In the genomic region with DNA sequence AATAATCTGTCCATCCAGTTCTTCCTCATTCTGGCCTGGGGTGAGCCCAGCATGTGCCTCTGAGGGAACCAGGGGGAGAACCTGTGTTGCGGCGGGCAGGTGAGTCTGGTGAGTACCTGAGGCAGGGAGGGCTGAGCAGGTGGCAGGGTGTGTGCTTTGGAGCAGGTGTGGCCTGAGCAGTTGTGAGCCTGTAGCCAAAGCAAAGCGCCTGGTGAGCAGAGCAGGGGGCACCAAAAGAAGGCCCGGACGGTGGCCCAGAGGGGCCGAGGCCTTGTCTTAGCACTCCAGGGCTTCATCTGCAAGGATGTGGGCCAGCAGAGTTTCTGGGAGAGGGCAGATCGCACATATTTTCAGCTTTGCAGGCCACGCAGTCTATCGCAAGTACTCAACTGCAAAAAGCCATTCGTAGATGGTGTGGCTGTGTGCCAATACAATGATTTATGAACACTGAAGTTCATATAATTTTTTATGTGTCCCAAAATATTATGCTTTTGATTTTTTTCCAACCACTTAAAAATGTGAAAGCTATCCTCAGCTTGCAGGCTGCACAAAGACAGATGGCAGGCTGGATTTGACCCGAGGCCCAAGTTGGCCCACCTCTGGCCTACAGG, we compare ENCODE assay signal across 27 cellular contexts. TPM values are rescaled to one million over a fixed set of nuclear protein-coding genes. Genes with fewer than 3 reads are reported as not detected.
A peak's percentile ranks its signal among the peaks of the same experiment; 100 is the strongest.
DNase-seq lines count a peak whose midpoint lies in the region; ATAC-seq and TF ChIP-seq lines count a peak whose summit lies in the region.
"Had no signal": no experiment of that assay in that cellular context is flagged by ENCODE, and none has a peak within 500 bp of the region (broad histone marks: within the 10 kb centered on the region; RNA-seq: fewer than 3 reads in every experiment).

No MANE protein-coding gene starts in this region.

- no peaks in the 10 kb centered on the region for H4K20me1 ChIP-seq in HCT116 (ENCODE audit: insufficient read depth)

- ATAC-seq in HCT116, result no peak
- ATAC-seq in stimulated activated naive B cell treated with anti-CD40 and anti-IgM and Interleukin-4, amounts not matched to agents 10 μg/mL and 1 μg/mL and 100 μg/mL, for 72 hours (replicated peaks), result no peak
- ATAC-seq: K562; left ventricle myocardium superior; naive thymus-derived CD4-positive, alpha-beta T cell; psoas muscle; stimulated activated effector memory CD8-positive, alpha-beta T cell treated with anti-CD3 and anti-CD28 coated beads, Interleukin-12 subunit alpha, Interleukin-12 subunit beta, amount 100 ng/mL, for 72 hours; T-helper 17 cell had no signal

- H3K9ac ChIP-seq in HCT116 (ENCODE audit: low read length) (no peak overlapping the region), colonic mucosa (ENCODE audit: low read depth in 2 of 2, low read length in 2 of 2) (peak overlapping the region; percentile 1 to 43)

- H3K4me3 ChIP-seq in HCT116 (replicated peaks in 1 of 2; ENCODE audit: low read depth in 1 of 2, low read length in 2 of 2) (no peak overlapping the region), colonic mucosa (no peak overlapping the region), prostate gland (no peak overlapping the region)
- H3K4me3 ChIP-seq: K562, Peyer's patch, psoas muscle had no signal

- no peak overlapping the region for H3K27ac Mint-ChIP-seq in stimulated activated naive B cell treated with anti-CD40 and anti-IgM and Interleukin-4, amounts not matched to agents 10 μg/mL and 1 μg/mL and 100 μg/mL, for 72 hours
- H3K27ac Mint-ChIP-seq: dendritic cell treated with granulocyte-macrophage colony-stimulating factor and Interleukin-4, amounts not matched to agents 40 ng/mL and 50 ng/mL, for 4 days; naive thymus-derived CD4-positive, alpha-beta T cell; stimulated activated effector memory CD8-positive, alpha-beta T cell treated with anti-CD3 and anti-CD28 coated beads, Interleukin-12 subunit alpha, Interleukin-12 subunit beta, amount 100 ng/mL, for 72 hours; T-helper 17 cell had no signal

- RAD21 ChIA-PET in HCT116 (lab: Charles Lee; ENCODE audit: low non-redundant PET in 1 of 2, low total read pairs in 2 of 2, uncharacterized antibody in 2 of 2, unreplicated experiment in 2 of 2), result no interaction called here

- DNase-seq in NCI-H1092 treated with DMSO at 0.1 percent for 48 hours (lab: John Stamatoyannopoulos, UW) (peak; percentile 11), NCI-H1092 (lab: John Stamatoyannopoulos, UW) (no peak), HCT116 (ENCODE audit: low read depth, low spot score) (no peak), colonic mucosa (peak; percentile 65), prostate gland (ENCODE audit: low spot score) (peak; percentile 4), D341Med (ENCODE audit: low spot score) (no peak)
- DNase-seq in stimulated activated naive B cell treated with anti-CD40 and anti-IgM and Interleukin-4, amounts not matched to agents 10 μg/mL and 1 μg/mL and 100 μg/mL, for 72 hours, result no peak
- no peak for DNase-seq in central memory CD4-positive, alpha-beta T cell
- DNase-seq: activated CD4-positive, alpha-beta T cell treated with anti-CD3 and anti-CD28 coated beads, Interleukin-2, amount 50 U/mL, for 48 hours; activated CD8-positive, alpha-beta memory T cell treated with anti-CD3 and anti-CD28 coated beads, Interleukin-2, amount 50 U/mL, for 4 hours; activated naive CD4-positive, alpha-beta T cell; C1 segment of cervical spinal cord; COR-L47; left ventricle myocardium superior; naive thymus-derived CD4-positive, alpha-beta T cell; NCI-H526 treated with DMSO at 0.1 percent for 48 hours; psoas muscle; SHP77; T-helper 17 cell had no signal

- no peak for TF ChIP-seq RAD21 in HCT116 (IDR thresholded peaks at IDR 0.05; ENCODE audit: low read depth)

- no peak overlapping the region for H3K27ac ChIP-seq in HCT116 (ENCODE audit: low read depth, low read length)
- peak overlapping the region; percentile 57 for H3K27ac ChIP-seq in colonic mucosa
- no peak overlapping the region for H3K27ac ChIP-seq in prostate gland
- H3K27ac ChIP-seq: 22Rv1, psoas muscle had no signal

- H3K79me2 ChIP-seq in HCT116 (ENCODE audit: insufficient read depth, low read length), result no peaks in the 10 kb centered on the region

- peaks cover 0 to 13% of the 10 kb centered on the region in 2 donors for H3K27me3 Mint-ChIP-seq in stimulated activated naive B cell treated with anti-CD40 and anti-IgM and Interleukin-4, amounts not matched to agents 10 μg/mL and 1 μg/mL and 100 μg/mL, for 72 hours
- H3K27me3 Mint-ChIP-seq: central memory CD8-positive, alpha-beta T cell had no signal

- H3K9me3 Mint-ChIP-seq in stimulated activated naive B cell treated with anti-CD40 and anti-IgM and Interleukin-4, amounts not matched to agents 10 μg/mL and 1 μg/mL and 100 μg/mL, for 72 hours, result no peaks in the 10 kb centered on the region
- H3K9me3 Mint-ChIP-seq: central memory CD8-positive, alpha-beta T cell; dendritic cell treated with granulocyte-macrophage colony-stimulating factor and Interleukin-4, amounts not matched to agents 40 ng/mL and 50 ng/mL, for 4 days; naive thymus-derived CD4-positive, alpha-beta T cell; stimulated activated effector memory CD8-positive, alpha-beta T cell treated with anti-CD3 and anti-CD28 coated beads, Interleukin-12 subunit alpha, Interleukin-12 subunit beta, amount 100 ng/mL, for 72 hours; type B pancreatic cell had no signal

- peak overlapping the region; percentile 46; the same call in 1 of the 2 replicates for H3K4me2 ChIP-seq in HCT116 (ENCODE audit: low read length)

- H2AFZ ChIP-seq in HCT116 (ENCODE audit: low read depth, low read length, poor library complexity, severe bottlenecking), result no peak overlapping the region

- H3K36me3 ChIP-seq in HCT116 (ENCODE audit: control insufficient read depth in 1 of 2, insufficient read depth in 2 of 2, low read length in 2 of 2) (no peaks in the 10 kb centered on the region), colonic mucosa (no peaks in the 10 kb centered on the region), prostate gland (no peaks in the 10 kb centered on the region)
- H3K36me3 ChIP-seq: Peyer's patch had no signal

- no peaks in the 10 kb centered on the region for H3K27me3 ChIP-seq in HCT116 (ENCODE audit: insufficient read depth, low read length)
- no peaks in the 10 kb centered on the region for H3K27me3 ChIP-seq in colonic mucosa
- H3K27me3 ChIP-seq in prostate gland (replicated peaks; ENCODE audit: insufficient read depth), result no peaks in the 10 kb centered on the region
- H3K27me3 ChIP-seq: Peyer's patch had no signal

- intact Hi-C loops in HCT116 (cut with micrococcal nuclease), result no loop called here
- intact Hi-C loops in colonic mucosa (cut with DNase I), result no loop called here
- intact Hi-C loops in prostate gland (cut with DNase I), result no loop called here

- WGBS in prostate gland, result 69% methylated on average over 11 of the region's 11 CpGs

- no peaks in the 10 kb centered on the region for H3K4me1 Mint-ChIP-seq in stimulated activated naive B cell treated with anti-CD40 and anti-IgM and Interleukin-4, amounts not matched to agents 10 μg/mL and 1 μg/mL and 100 μg/mL, for 72 hours
- H3K4me1 Mint-ChIP-seq: central memory CD8-positive, alpha-beta T cell; naive thymus-derived CD4-positive, alpha-beta T cell; stimulated activated effector memory CD8-positive, alpha-beta T cell treated with anti-CD3 and anti-CD28 coated beads, Interleukin-12 subunit alpha, Interleukin-12 subunit beta, amount 100 ng/mL, for 72 hours; T-helper 17 cell had no signal

- POLR2A ChIA-PET in HCT116 (lab: Charles Lee), result no interaction called here

- TF ChIP-seq CTCF in HCT116 (IDR thresholded peaks at IDR 0.05 in 2 of 3, conservative IDR thresholded peaks at IDR 0.05 in 1 of 3; ENCODE audit: borderline replicate concordance in 1 of 3, insufficient read depth in 1 of 3, low read depth in 2 of 3, low read length in 2 of 3), result no peak
- TF ChIP-seq CTCF in colonic mucosa (IDR thresholded peaks at IDR 0.05), result no peak
- no peak for TF ChIP-seq CTCF in prostate gland (IDR thresholded peaks at IDR 0.05)

- H3K4me1 ChIP-seq in HCT116 (ENCODE audit: control insufficient read depth in 1 of 2, insufficient read depth in 2 of 2, low read length in 2 of 2) (peaks cover 4 to 23% of the 10 kb centered on the region in 2 experiments; a peak in 3 of 4 replicates), colonic mucosa (no peaks in the 10 kb centered on the region), prostate gland (replicated peaks) (no peaks in the 10 kb centered on the region)
- H3K4me1 ChIP-seq: psoas muscle had no signal

- H3K9me3 ChIP-seq in HCT116 (ENCODE audit: control insufficient read depth in 1 of 2, insufficient read depth in 1 of 2, low read depth in 1 of 2, low read length in 2 of 2) (no peaks in the 10 kb centered on the region), colonic mucosa (no peaks in the 10 kb centered on the region), prostate gland (no peaks in the 10 kb centered on the region)
- H3K9me3 ChIP-seq: Peyer's patch, psoas muscle had no signal

- TF ChIP-seq POLR2A in HCT116 (IDR thresholded peaks at IDR 0.05; ENCODE audit: borderline replicate concordance, extremely low read depth, insufficient read depth, insufficient read length) (no peak), prostate gland (IDR thresholded peaks at IDR 0.05) (no peak)

- BruUV-seq in HCT116 (replicated peaks; lab: Mats Ljungman, UMichigan), result no TSS peak

- no peak overlapping the region for H3K4me3 Mint-ChIP-seq in stimulated activated naive B cell treated with anti-CD40 and anti-IgM and Interleukin-4, amounts not matched to agents 10 μg/mL and 1 μg/mL and 100 μg/mL, for 72 hours
- H3K4me3 Mint-ChIP-seq: central memory CD8-positive, alpha-beta T cell; dendritic cell treated with granulocyte-macrophage colony-stimulating factor and Interleukin-4, amounts not matched to agents 40 ng/mL and 50 ng/mL, for 4 days; naive thymus-derived CD4-positive, alpha-beta T cell; stimulated activated effector memory CD8-positive, alpha-beta T cell treated with anti-CD3 and anti-CD28 coated beads, Interleukin-12 subunit alpha, Interleukin-12 subunit beta, amount 100 ng/mL, for 72 hours; T-helper 17 cell; type B pancreatic cell had no signal

- H3K9me2 ChIP-seq in HCT116 (ENCODE audit: insufficient read depth), result no peaks in the 10 kb centered on the region

- CTCF ChIA-PET in HCT116 (lab: Charles Lee), result no interaction called here

- no peaks in the 10 kb centered on the region for H3K36me3 Mint-ChIP-seq in stimulated activated naive B cell treated with anti-CD40 and anti-IgM and Interleukin-4, amounts not matched to agents 10 μg/mL and 1 μg/mL and 100 μg/mL, for 72 hours
- H3K36me3 Mint-ChIP-seq: naive thymus-derived CD4-positive, alpha-beta T cell; stimulated activated effector memory CD8-positive, alpha-beta T cell treated with anti-CD3 and anti-CD28 coated beads, Interleukin-12 subunit alpha, Interleukin-12 subunit beta, amount 100 ng/mL, for 72 hours; type B pancreatic cell had no signal

TF ChIP-seq in HCT116, 20 proteins besides CTCF, POLR2A, EP300 and RAD21 (continues in another document):
- TF ChIP-seq, protein P1, sequence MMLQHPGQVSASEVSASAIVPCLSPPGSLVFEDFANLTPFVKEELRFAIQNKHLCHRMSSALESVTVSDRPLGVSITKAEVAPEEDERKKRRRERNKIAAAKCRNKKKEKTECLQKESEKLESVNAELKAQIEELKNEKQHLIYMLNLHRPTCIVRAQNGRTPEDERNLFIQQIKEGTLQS (IDR thresholded peaks at IDR 0.05), result no peak
- TF ChIP-seq SIN3A (IDR thresholded peaks at IDR 0.05; ENCODE audit: low read depth), result no peak

RNA-seq across cellular contexts. Expression of a gene that starts 8.7 kb away (rescaled TPM):
- total RNA-seq in HCT116 (2021; ENCODE audit: unreplicated experiment), result 27.1 TPM
- 23.0 and 29.0 TPM in 2 replicates for polyA plus RNA-seq in HCT116 (2012)
- 10 to 100 TPM; 27.2 to 31.3 TPM for total RNA-seq in colonic mucosa
- total RNA-seq in prostate gland, result 10 to 100 TPM; 45.6 to 60.0 TPM
- total RNA-seq: fibroblast of villous mesenchyme had no signal

Comparison
In these comparisons a context has a peak if more than half of its experiments do, and no peak if none do; other contexts are left out.
1. DNase-seq: peak in NCI-H1092 treated with DMSO at 0.1 percent for 48 hours (single experiment), colonic mucosa (single experiment) and prostate gland (single experiment); none in NCI-H1092 (single experiment), HCT116 (single experiment), stimulated activated naive B cell treated with anti-CD40 and anti-IgM and Interleukin-4, amounts not matched to agents 10 μg/mL and 1 μg/mL and 100 μg/mL, for 72 hours (single experiment), central memory CD4-positive, alpha-beta T cell (single experiment) and D341Med (single experiment).